ENCODE assay signal across 1 cellular context in genomic region chr1:85379203-85380136, GRCh38.
TF ChIP-seq lines count a peak whose summit lies in the region.

No MANE protein-coding gene starts in this region.

TF ChIP-seq in liver, 16 proteins besides CTCF, POLR2A, EP300 and RAD21 (continued from another document):
- no peak for TF ChIP-seq ZBTB33 (IDR thresholded peaks at IDR 0.05)
